ENCODE assay signal across 14 cellular contexts in genomic region chr17:29578626-29579485, GRCh38.
"Had no signal": no experiment of that assay in that cellular context is flagged by ENCODE, and none has a peak within 500 bp of the region (broad histone marks: within the 10 kb centered on the region; RNA-seq: fewer than 3 reads in every experiment).

No MANE protein-coding gene starts in this region.

- H3K27me3 ChIP-seq: hepatocyte, uterus had no signal

- H2AFZ ChIP-seq: hepatocyte had no signal

- H3K36me3 Mint-ChIP-seq: natural killer cell had no signal

- H3K27ac ChIP-seq: hepatocyte had no signal

- H3K9me3 Mint-ChIP-seq: activated naive CD4-positive, alpha-beta T cell treated with anti-CD3 and anti-CD28 coated beads, Interleukin-2, amount 50 U/mL, for 24 hours; activated T-helper 2 cell treated with anti-CD3 and anti-CD28 coated beads, Interferon-gamma antibody, Interleukin-2, Interleukin-4, amounts not matched to agents 10 μg/mL and 5 μg/mL and 100 μg/mL, durations not matched to agents 14 hours and 24 hours and 36 hours; natural killer cell; stimulated activated naive CD8-positive, alpha-beta T cell treated with anti-CD3 and anti-CD28 coated beads, Interleukin-15, amount 100 ng/mL, for 72 hours had no signal

- H3K4me3 Mint-ChIP-seq: activated CD8-positive, alpha-beta T cell treated with anti-CD3 and anti-CD28 coated beads, Interleukin-2, amount 10 ng/mL, durations not matched to agents 7 days and 5 days; activated naive CD4-positive, alpha-beta T cell treated with anti-CD3 and anti-CD28 coated beads, Interleukin-2, amount 50 U/mL, for 24 hours; natural killer cell; stimulated activated naive CD8-positive, alpha-beta T cell treated with anti-CD3 and anti-CD28 coated beads, Interleukin-15, amount 100 ng/mL, for 72 hours had no signal

- H3K27me3 Mint-ChIP-seq: activated naive CD4-positive, alpha-beta T cell treated with anti-CD3 and anti-CD28 coated beads, Interleukin-2, amount 50 U/mL, for 24 hours; stimulated activated naive CD8-positive, alpha-beta T cell treated with anti-CD3 and anti-CD28 coated beads, Interleukin-15, amount 100 ng/mL, for 72 hours had no signal

- DNase-seq: activated CD4-positive, alpha-beta T cell treated with anti-CD3 and anti-CD28 coated beads for 4 hours; activated CD8-positive, alpha-beta T cell treated with anti-CD3 and anti-CD28 coated beads, Interleukin-2, amount 10 ng/mL, durations not matched to agents 7 days and 5 days; natural killer cell; stimulated activated CD4-positive, alpha-beta T cell treated with anti-CD3 and anti-CD28 coated beads, Interleukin-4, amount 100 ng/mL, for 1 hour; stimulated activated CD8-positive, alpha-beta memory T cell treated with anti-CD3 and anti-CD28 coated beads, Interleukin-4, amount 100 ng/mL, for 48 hours; T1000 had no signal

- H3K9me3 ChIP-seq: uterus had no signal

- H3K4me2 ChIP-seq: hepatocyte had no signal

- H3K36me3 ChIP-seq: uterus had no signal

- FAIRE-seq: bronchial epithelial cell, colon, frontal cortex had no signal

- H3K27ac Mint-ChIP-seq: activated T-helper 2 cell treated with anti-CD3 and anti-CD28 coated beads, Interferon-gamma antibody, Interleukin-2, Interleukin-4, amounts not matched to agents 10 μg/mL and 5 μg/mL and 100 μg/mL, durations not matched to agents 14 hours and 24 hours and 36 hours had no signal

- H3K4me3 ChIP-seq: hepatocyte, uterus had no signal
